In genomic region chr4:104420766-104421165, GRCh38 we compare ENCODE assay signal across 17 cellular contexts.
DNase-seq lines count a peak whose midpoint lies in the region; ATAC-seq and TF ChIP-seq lines count a peak whose summit lies in the region.
"Had no signal": no experiment of that assay in that cellular context is flagged by ENCODE, and none has a peak within 500 bp of the region (broad histone marks: within the 10 kb centered on the region; RNA-seq: fewer than 3 reads in every experiment).

No MANE protein-coding gene starts in this region.

- TF ChIP-seq POLR2A in testis (IDR thresholded peaks at IDR 0.05): no peak

- no peak overlapping the region for H2BK120ac ChIP-seq in mesendoderm (ENCODE audit: low read depth, low read length)

- H3K56ac ChIP-seq in mesendoderm (ENCODE audit: low read length): no peak overlapping the region

- H3K27ac ChIP-seq in OCI-LY3 (ENCODE audit: low read length) (no peak overlapping the region), mesendoderm (ENCODE audit: low read depth, low read length) (no peak overlapping the region), testis (peak overlapping the region in 1 of 2 donors; percentile 5)
- H3K27ac ChIP-seq: BLaER1 treated with 17β-estradiol and CSF1 and Interleukin-3, amounts not matched to agents 10 nM and 100 nM; PC-9; thyroid gland had no signal

- H3K9ac ChIP-seq in OCI-LY3 (ENCODE audit: low read length) (no peak overlapping the region), mesendoderm (ENCODE audit: low read length) (no peak overlapping the region)
- H3K9ac ChIP-seq: BLaER1 treated with 17β-estradiol and CSF1 and Interleukin-3, amounts not matched to agents 10 nM and 100 nM had no signal

- H3K9me3 ChIP-seq in OCI-LY3 (ENCODE audit: insufficient read depth, low read length) (no peaks in the 10 kb centered on the region), testis (no peaks in the 10 kb centered on the region)
- H3K9me3 ChIP-seq: BLaER1 treated with 17β-estradiol and CSF1 and Interleukin-3, amounts not matched to agents 10 nM and 100 nM; thyroid gland had no signal

- H3K27me3 ChIP-seq in OCI-LY3 (ENCODE audit: low read depth, low read length) (no peaks in the 10 kb centered on the region), mesendoderm (ENCODE audit: insufficient read depth, low read length, poor library complexity) (no peaks in the 10 kb centered on the region), testis (no peaks in the 10 kb centered on the region)
- H3K27me3 ChIP-seq: BLaER1 treated with 17β-estradiol and CSF1 and Interleukin-3, amounts not matched to agents 10 nM and 100 nM; thyroid gland had no signal

- H4K8ac ChIP-seq in mesendoderm (ENCODE audit: low read depth, low read length): no peak overlapping the region

- no peak overlapping the region for H3K23ac ChIP-seq in mesendoderm (ENCODE audit: low read length)

- peak overlapping the region; percentile 39 for H3K18ac ChIP-seq in mesendoderm (ENCODE audit: low read length)

- no peak overlapping the region for H3K4me3 Mint-ChIP-seq in stimulated activated naive CD8-positive, alpha-beta T cell treated with anti-CD3 and anti-CD28 coated beads, Interleukin-15, amount 100 ng/mL, for 72 hours

- no peak for ATAC-seq in HG02678 (IDR thresholded peaks at IDR 0.05; ENCODE audit: unreplicated experiment)
- no peak for ATAC-seq in stimulated activated naive CD8-positive, alpha-beta T cell treated with anti-CD3 and anti-CD28 coated beads, Interleukin-15, amount 100 ng/mL, for 72 hours
- ATAC-seq: activated naive CD4-positive, alpha-beta T cell treated with anti-CD3 and anti-CD28 coated beads, Interleukin-2, amount 50 U/mL, for 72 hours had no signal

- H3K27ac Mint-ChIP-seq in stimulated activated naive CD8-positive, alpha-beta T cell treated with anti-CD3 and anti-CD28 coated beads, Interleukin-15, amount 100 ng/mL, for 72 hours: no peak overlapping the region
- H3K27ac Mint-ChIP-seq: activated naive CD4-positive, alpha-beta T cell treated with anti-CD3 and anti-CD28 coated beads, Interleukin-2, amount 50 U/mL, for 72 hours had no signal

- H3K79me1 ChIP-seq in mesendoderm (ENCODE audit: low read length): no peaks in the 10 kb centered on the region

- peak overlapping the region; percentile 44; the same call in 1 of the 2 replicates for H2AFZ ChIP-seq in OCI-LY3 (ENCODE audit: low read depth, low read length)
- H2AFZ ChIP-seq: PC-9 had no signal

- peak; percentile 67 for DNase-seq in ecto neural progenitor cell (ENCODE audit: low spot score)
- peak; percentile 29 for DNase-seq in mesendoderm
- DNase-seq in testis: peak; percentile 19
- DNase-seq in stimulated activated naive CD8-positive, alpha-beta T cell treated with anti-CD3 and anti-CD28 coated beads, Interleukin-15, amount 100 ng/mL, for 72 hours: no peak
- no peak for DNase-seq in NAMALWA (ENCODE audit: low spot score)
- DNase-seq: activated T-cell treated with anti-CD3 and anti-CD28 coated beads, Interleukin-2, amount 50 U/mL, for 1 hour; central memory CD4-positive, alpha-beta T cell; DMS 273 treated with DMSO at 0.1 percent for 48 hours; foreskin melanocyte; NCI-H2081; NCI-H526; PC-9; thyroid gland had no signal

- H3K4me1 ChIP-seq in OCI-LY3 (ENCODE audit: low read length): peaks cover 10% of the 10 kb centered on the region
- no peaks in the 10 kb centered on the region for H3K4me1 ChIP-seq in mesendoderm (ENCODE audit: control insufficient read depth, low read depth, low read length)
- H3K4me1 ChIP-seq in testis: peaks cover 16% of the 10 kb centered on the region
- H3K4me1 ChIP-seq: thyroid gland had no signal

- no CpG with 5 or more reads among the region's 5 CpGs for WGBS in mesendoderm (ENCODE audit: extremely low coverage, insufficient coverage, low lambda C conversion rate)
- 9 to 11% methylated on average over 5 of the region's 5 CpGs for WGBS in testis, 2 donors

- no peaks in the 10 kb centered on the region for H3K79me2 ChIP-seq in OCI-LY3 (ENCODE audit: low read length)
- no peaks in the 10 kb centered on the region for H3K79me2 ChIP-seq in mesendoderm (ENCODE audit: control insufficient read depth, insufficient read depth, low read length)

- no peak overlapping the region for H3K4ac ChIP-seq in mesendoderm (ENCODE audit: low read depth, low read length)

- no peak overlapping the region for H2BK15ac ChIP-seq in mesendoderm (replicated peaks; ENCODE audit: low read depth)

- no peaks in the 10 kb centered on the region for H4K20me1 ChIP-seq in OCI-LY3 (ENCODE audit: insufficient read depth, low read length)
- H4K20me1 ChIP-seq: BLaER1 treated with 17β-estradiol and CSF1 and Interleukin-3, amounts not matched to agents 10 nM and 100 nM had no signal

- H3K4me1 Mint-ChIP-seq in stimulated activated naive CD8-positive, alpha-beta T cell treated with anti-CD3 and anti-CD28 coated beads, Interleukin-15, amount 100 ng/mL, for 72 hours: no peaks in the 10 kb centered on the region

- intact Hi-C loops in testis (cut with DNase I; ENCODE audit: low total_unique reads): no loop called here

- H3K4me2 ChIP-seq in OCI-LY3 (ENCODE audit: low read length) (no peak overlapping the region), mesendoderm (ENCODE audit: low read length) (no peak overlapping the region)
- H3K4me2 ChIP-seq: BLaER1 treated with 17β-estradiol and CSF1 and Interleukin-3, amounts not matched to agents 10 nM and 100 nM; PC-9 had no signal

- H3K4me3 ChIP-seq in OCI-LY3 (ENCODE audit: low read length): no peak overlapping the region
- no peak overlapping the region for H3K4me3 ChIP-seq in mesendoderm (ENCODE audit: low read length)
- H3K4me3 ChIP-seq in testis: no peak overlapping the region
- H3K4me3 ChIP-seq: BLaER1 treated with 17β-estradiol and CSF1 and Interleukin-3, amounts not matched to agents 10 nM and 100 nM; PC-9; thyroid gland had no signal

- H3K9me3 Mint-ChIP-seq in stimulated activated naive CD8-positive, alpha-beta T cell treated with anti-CD3 and anti-CD28 coated beads, Interleukin-15, amount 100 ng/mL, for 72 hours: no peaks in the 10 kb centered on the region
- H3K9me3 Mint-ChIP-seq: activated naive CD4-positive, alpha-beta T cell treated with anti-CD3 and anti-CD28 coated beads, Interleukin-2, amount 50 U/mL, for 72 hours had no signal

- H2AK5ac ChIP-seq in mesendoderm (ENCODE audit: low read length): no peak overlapping the region

- no peaks in the 10 kb centered on the region for H3K27me3 Mint-ChIP-seq in stimulated activated naive CD8-positive, alpha-beta T cell treated with anti-CD3 and anti-CD28 coated beads, Interleukin-15, amount 100 ng/mL, for 72 hours

- TF ChIP-seq CTCF in OCI-LY3 (IDR thresholded peaks at IDR 0.05; ENCODE audit: low read depth, low read length): no peak
- no peak for TF ChIP-seq CTCF in testis (IDR thresholded peaks at IDR 0.05)

- no peak overlapping the region for H4K5ac ChIP-seq in mesendoderm (ENCODE audit: low read length)

- no peak overlapping the region for H2BK5ac ChIP-seq in mesendoderm (ENCODE audit: low read length)

- H3K36me3 ChIP-seq in OCI-LY3 (replicated peaks; ENCODE audit: low read depth, low read length): no peaks in the 10 kb centered on the region
- H3K36me3 ChIP-seq in mesendoderm (ENCODE audit: control insufficient read depth, insufficient read depth, low read length): no peaks in the 10 kb centered on the region
- H3K36me3 ChIP-seq in testis (ENCODE audit: low read depth, missing control alignments): no peaks in the 10 kb centered on the region
- H3K36me3 ChIP-seq: BLaER1 treated with 17β-estradiol and CSF1 and Interleukin-3, amounts not matched to agents 10 nM and 100 nM; thyroid gland had no signal

Comparison
In these comparisons a context has a peak if more than half of its experiments do, and no peak if none do; other contexts are left out.
1. DNase-seq: peak in ecto neural progenitor cell (single experiment), mesendoderm (single experiment) and testis (single experiment); none in stimulated activated naive CD8-positive, alpha-beta T cell treated with anti-CD3 and anti-CD28 coated beads, Interleukin-15, amount 100 ng/mL, for 72 hours (0 of 2) and NAMALWA (single experiment).